Comparison of ENCODE assay signal across 10 cellular contexts in the genomic region with DNA sequence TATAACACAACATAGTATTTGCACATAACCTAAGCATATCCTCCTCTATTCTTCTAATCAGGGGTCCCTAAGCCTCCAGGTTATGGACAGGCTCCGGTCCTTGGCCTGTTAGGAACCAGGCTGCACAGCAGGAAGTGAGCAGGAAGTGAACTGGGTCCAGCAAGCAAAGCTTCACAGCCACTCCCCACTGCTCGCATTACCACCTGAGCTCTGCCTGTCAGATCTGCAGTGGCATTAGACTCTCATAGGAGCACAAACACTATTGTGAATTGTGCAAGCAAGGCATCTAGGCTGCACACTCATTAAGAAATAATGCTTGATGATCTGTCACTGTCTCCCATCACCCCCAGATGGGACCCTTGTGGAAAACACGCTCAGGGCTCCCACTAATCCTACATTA. TPM values are rescaled to one million over a fixed set of nuclear protein-coding genes. Genes with fewer than 3 reads are reported as not detected.
A peak's percentile ranks its signal among the peaks of the same experiment; 100 is the strongest.
DNase-seq lines count a peak whose midpoint lies in the region; ATAC-seq, FAIRE-seq and TF ChIP-seq lines count a peak whose summit lies in the region.
"Had no signal": no experiment of that assay in that cellular context is flagged by ENCODE, and none has a peak within 500 bp of the region (broad histone marks: within the 10 kb centered on the region; RNA-seq: fewer than 3 reads in every experiment).

No MANE protein-coding gene starts in this region.

- TF ChIP-seq RAD21 in K562 (CRISPR knock-in tag; conservative IDR thresholded peaks at IDR 0.05 in 1 of 2, IDR thresholded peaks at IDR 0.05 in 1 of 2), result no peak

- 34% methylated on average over 3 of the region's 3 CpGs for WGBS in K562 (ENCODE audit: insufficient coverage, low coverage, missing lambda C conversion rate)

- no peaks in the 10 kb centered on the region for H3K9me3 ChIP-seq in K562 (replicated peaks; ENCODE audit: control insufficient read depth, insufficient read depth, low read depth, low read length)
- H3K9me3 ChIP-seq: ovary, thyroid gland had no signal

- no peak overlapping the region for H3K4me2 ChIP-seq in K562 (ENCODE audit: insufficient read depth, low read length)

- H3K27me3 ChIP-seq in K562 (ENCODE audit: control insufficient read depth in 2 of 2, insufficient read depth in 2 of 2, low read length in 2 of 2), result no peaks in the 10 kb centered on the region
- H3K27me3 ChIP-seq: ovary, thyroid gland had no signal

- no peak for TF ChIP-seq POLR2A in K562 (conservative IDR thresholded peaks at IDR 0.05)

- H4K20me1 ChIP-seq in K562 (replicated peaks; ENCODE audit: control insufficient read depth, insufficient read depth, low read length), result peaks cover 35% of the 10 kb centered on the region

- no peak overlapping the region for H2AFZ ChIP-seq in K562 (ENCODE audit: low read depth, low read length)

- peaks cover 20% of the 10 kb centered on the region for H3K36me3 Mint-ChIP-seq in activated CD4-positive, alpha-beta memory T cell treated with anti-CD3 and anti-CD28 coated beads, Interleukin-2, amount 10 ng/mL, durations not matched to agents 7 days and 5 days (ENCODE audit: low read depth)
- peaks cover 8% of the 10 kb centered on the region for H3K36me3 Mint-ChIP-seq in activated CD4-positive, alpha-beta memory T cell treated with anti-CD3 and anti-CD28 coated beads for 36 hours

- H3K9ac ChIP-seq in K562 (ENCODE audit: insufficient read depth in 1 of 2, low read depth in 2 of 2, low read length in 2 of 2), result no peak overlapping the region

- peaks cover 81% of the 10 kb centered on the region for H3K4me1 Mint-ChIP-seq in activated CD4-positive, alpha-beta memory T cell treated with anti-CD3 and anti-CD28 coated beads, Interleukin-2, amount 10 ng/mL, durations not matched to agents 7 days and 5 days
- peaks cover 81% of the 10 kb centered on the region for H3K4me1 Mint-ChIP-seq in activated CD4-positive, alpha-beta memory T cell treated with anti-CD3 and anti-CD28 coated beads for 36 hours (ENCODE audit: low read depth)

- ATAC-seq in K562 (peak; percentile 62), sciatic nerve (peak; percentile 27)

- H3K4me3 ChIP-seq in K562, result no peak overlapping the region
- H3K4me3 ChIP-seq: ovary, thyroid gland had no signal

- H3K4me3 Mint-ChIP-seq in activated CD4-positive, alpha-beta memory T cell treated with anti-CD3 and anti-CD28 coated beads, Interleukin-2, amount 10 ng/mL, durations not matched to agents 7 days and 5 days, result no peak overlapping the region
- no peak overlapping the region for H3K4me3 Mint-ChIP-seq in activated CD4-positive, alpha-beta memory T cell treated with anti-CD3 and anti-CD28 coated beads for 36 hours

- intact Hi-C loops in activated CD4-positive, alpha-beta memory T cell treated with anti-CD3 and anti-CD28 coated beads for 36 hours (cut with micrococcal nuclease), result no loop called here
- intact Hi-C loops in K562 (cut with micrococcal nuclease), result no loop called here
- intact Hi-C loops in sciatic nerve (cut with DNase I), result no loop called here

- peak overlapping the region; percentile 36 for H3K27ac Mint-ChIP-seq in activated CD4-positive, alpha-beta memory T cell treated with anti-CD3 and anti-CD28 coated beads, Interleukin-2, amount 10 ng/mL, durations not matched to agents 7 days and 5 days
- H3K27ac Mint-ChIP-seq in activated CD4-positive, alpha-beta memory T cell treated with anti-CD3 and anti-CD28 coated beads for 36 hours, result no peak overlapping the region

- CTCF ChIA-PET in activated CD4-positive, alpha-beta memory T cell treated with anti-CD3 and anti-CD28 coated beads, Interleukin-2, amount 10 ng/mL, durations not matched to agents 7 days and 5 days (lab: Charles Lee), result interaction anchor here (0.6 to 1.1 kb wide), 2 partner anchors 11 to 111 kb away, joined by 3 read pairs; no protein-coding TSS in a partner anchor
- CTCF ChIA-PET in activated CD4-positive, alpha-beta memory T cell treated with anti-CD3 and anti-CD28 coated beads for 36 hours (lab: Charles Lee), result interaction anchor here (1.1 kb wide), 1 partner anchor 828 kb away, joined by 3 read pairs; no protein-coding TSS in a partner anchor
- CTCF ChIA-PET in K562 (lab: Yijun Ruan, JAX; ENCODE audit: low intra/inter-chr PET ratio), result no interaction called here

- no peak overlapping the region for H3K27ac ChIP-seq in K562 (ENCODE audit: extremely low read depth, low read depth, low read length)
- H3K27ac ChIP-seq: ovary, thyroid gland had no signal

- H3K79me2 ChIP-seq in K562 (ENCODE audit: control insufficient read depth, insufficient read depth, low read length), result peaks cover 99% of the 10 kb centered on the region

- peaks cover 3% of the 10 kb centered on the region for H3K9me1 ChIP-seq in K562 (ENCODE audit: control insufficient read depth, insufficient read depth, low read length)

- in situ Hi-C loops in K562 (cut with MboI), result no loop called here

- 0 out of 3 replicates have a peak, but pooled peaks cover 4% of the 10 kb centered on the region for H3K36me3 ChIP-seq in K562 (ENCODE audit: control insufficient read depth, insufficient read depth, low read length)
- H3K36me3 ChIP-seq: ovary, thyroid gland had no signal

- no peaks in the 10 kb centered on the region for H3K27me3 Mint-ChIP-seq in activated CD4-positive, alpha-beta memory T cell treated with anti-CD3 and anti-CD28 coated beads, Interleukin-2, amount 10 ng/mL, durations not matched to agents 7 days and 5 days
- H3K27me3 Mint-ChIP-seq in activated CD4-positive, alpha-beta memory T cell treated with anti-CD3 and anti-CD28 coated beads for 36 hours, result no peaks in the 10 kb centered on the region

- TF ChIP-seq CTCF in K562 (IDR thresholded peaks at IDR 0.05 in 2 of 3, conservative IDR thresholded peaks at IDR 0.05 in 1 of 3; ENCODE audit: insufficient read depth in 2 of 3, low read depth in 1 of 3, low read length in 3 of 3), result no peak

- peaks cover 11 to 16% of the 10 kb centered on the region in 2 experiments; a peak in 3 of 5 replicates for H3K4me1 ChIP-seq in K562 (replicated peaks in 1 of 2; ENCODE audit: control insufficient read depth in 2 of 2, insufficient read depth in 2 of 2, low read length in 2 of 2)

- no peaks in the 10 kb centered on the region for H3K9me3 Mint-ChIP-seq in activated CD4-positive, alpha-beta memory T cell treated with anti-CD3 and anti-CD28 coated beads, Interleukin-2, amount 10 ng/mL, durations not matched to agents 7 days and 5 days
- H3K9me3 Mint-ChIP-seq in activated CD4-positive, alpha-beta memory T cell treated with anti-CD3 and anti-CD28 coated beads for 36 hours, result no peaks in the 10 kb centered on the region

- no peak for TF ChIP-seq EP300 in K562 (IDR thresholded peaks at IDR 0.05; ENCODE audit: low read length)

- DNase-seq in activated CD4-positive, alpha-beta memory T cell treated with anti-CD3 and anti-CD28 coated beads, Interleukin-2, amount 10 ng/mL, durations not matched to agents 7 days and 5 days, result peak; percentile 30
- DNase-seq in activated CD4-positive, alpha-beta memory T cell treated with anti-CD3 and anti-CD28 coated beads for 36 hours, result no peak
- peak; percentile 53 for DNase-seq in HT-29 (ENCODE audit: low spot score)
- DNase-seq in K562 (ENCODE audit: extremely low read depth in 1 of 4, low spot score in 3 of 4), result peak in 1 of 4 experiments; percentile 34
- no peak for DNase-seq in sciatic nerve (ENCODE audit: low spot score)
- no peak for DNase-seq in AG20443 (ENCODE audit: low spot score)
- DNase-seq in cerebellar nuclear complex (lab: John Stamatoyannopoulos, UW), result no peak
- no peak for DNase-seq in NK-92 (lab: John Stamatoyannopoulos, UW; ENCODE audit: unreplicated experiment)
- DNase-seq: ovary had no signal

- peak; percentile 71 for FAIRE-seq in K562 (lab: Jason Lieb, UNC)

- POLR2A ChIA-PET in activated CD4-positive, alpha-beta memory T cell treated with anti-CD3 and anti-CD28 coated beads, Interleukin-2, amount 10 ng/mL, durations not matched to agents 7 days and 5 days (lab: Charles Lee), result interaction anchor here (1.5 to 2.8 kb wide), 2 partner anchors 10 to 64 kb away, joined by 4 to 34 read pairs; partner anchors contain the start of genes MSL2 and PCCB
- POLR2A ChIA-PET in activated CD4-positive, alpha-beta memory T cell treated with anti-CD3 and anti-CD28 coated beads for 36 hours (lab: Charles Lee), result no interaction called here
- POLR2A ChIA-PET in K562 (lab: Yijun Ruan, JAX), result interaction anchor here (0.8 to 1.1 kb wide), 3 partner anchors 9 to 15 kb away, joined by 3 to 6 read pairs (median 6); partner anchors contain the start of gene MSL2

- BruUV-seq in K562 (replicated peaks; lab: Mats Ljungman, UMichigan), result no TSS peak

TF ChIP-seq in K562, 482 proteins besides CTCF, POLR2A, EP300 and RAD21 (continues in another document):
- TF ChIP-seq SRSF7 (optimal IDR thresholded peaks at IDR 0.05; ENCODE audit: low read depth, low read length), result no peak
- no peak for TF ChIP-seq ASH1L (IDR thresholded peaks at IDR 0.05; ENCODE audit: borderline replicate concordance, low read depth, partially characterized antibody)
- TF ChIP-seq BCL6 (CRISPR knock-in tag; IDR thresholded peaks at IDR 0.05), result no peak
- TF ChIP-seq NFE2 (IDR thresholded peaks at IDR 0.05; ENCODE audit: low read depth), result no peak
- TF ChIP-seq ZZZ3 (IDR thresholded peaks at IDR 0.05), result no peak

RNA-seq across cellular contexts. Expression of gene MSL2, which starts 9.8 kb away (rescaled TPM):
- 10 to 100 TPM; 57.4 to 63.9 TPM for total RNA-seq in activated CD4-positive, alpha-beta memory T cell treated with anti-CD3 and anti-CD28 coated beads, Interleukin-2, amount 10 ng/mL, durations not matched to agents 7 days and 5 days
- total RNA-seq in activated CD4-positive, alpha-beta memory T cell treated with anti-CD3 and anti-CD28 coated beads for 36 hours, result 10 to 100 TPM; 37.2 to 38.5 TPM
- total RNA-seq in HT-29 (2014; rRNA removed; shearing (Covaris generic)), result 7.7 and 8.2 TPM in 2 replicates
- 13.8 and 29.6 TPM in 2 replicates for total RNA-seq in K562 (2011; cell fraction: chromatin; rRNA removed; ENCODE audit: low replicate concordance)
- 8.7 and 10.1 TPM in 2 replicates for total RNA-seq in K562 (2011; cell fraction: nucleolus; rRNA removed)
- total RNA-seq in K562 (2011; cell fraction: nucleoplasm; rRNA removed), result 15.4 and 17.9 TPM in 2 replicates
- total RNA-seq in K562 (2014; rRNA removed) (5.9 and 6.0 TPM in 2 replicates), K562 (2014; rRNA removed; fragmentation: Illumina TruSeq; extraction: Trizol) (11.3 and 11.6 TPM in 2 replicates), K562 (2015; rRNA removed; fragmentation: Illumina TruSeq; extraction: Trizol) (11.1 and 12.6 TPM in 2 replicates), K562 (2021) (19.9 TPM in 2 replicates), sciatic nerve (39.1 TPM)
- polyA plus RNA-seq in K562 (2011; rRNA removed) (8.3 and 9.1 TPM in 2 replicates), K562 (2014; fragmentation: Illumina TruSeq; extraction: Trizol) (13.5 and 14.1 TPM in 2 replicates), K562 (2014; fragmentation: Nextera tagmentation; extraction: Ambion mirVana) (1 to 10 TPM; 1.9 to 2.2 TPM), K562 (2014; rRNA removed) (6.1 and 6.5 TPM in 2 replicates)
- 2.5 and 6.9 TPM in 2 replicates for polyA plus RNA-seq in K562 (2011; cell fraction: cytosol; rRNA removed)
- polyA plus RNA-seq in K562 (2011; cell fraction: nucleus; rRNA removed), result 5.2 and 5.8 TPM in 2 replicates
- 10.3 and 11.0 TPM in 2 replicates for polyA plus RNA-seq in K562 (2012)
- 31.5 and 33.7 TPM in 2 replicates for polyA minus RNA-seq in K562 (2011; rRNA and poly(A)+ RNA removed)
- polyA minus RNA-seq in K562 (2011; cell fraction: cytosol; rRNA and poly(A)+ RNA removed), result 8.0 and 12.7 TPM in 2 replicates
- 6.3 and 11.6 TPM in 2 replicates for polyA minus RNA-seq in K562 (2011; cell fraction: nucleus; rRNA and poly(A)+ RNA removed)

Comparison
In these comparisons a context has a peak if more than half of its experiments do, and no peak if none do; other contexts are left out.
1. DNase-seq: peak in activated CD4-positive, alpha-beta memory T cell treated with anti-CD3 and anti-CD28 coated beads, Interleukin-2, amount 10 ng/mL, durations not matched to agents 7 days and 5 days (single experiment) and HT-29 (single experiment); none in activated CD4-positive, alpha-beta memory T cell treated with anti-CD3 and anti-CD28 coated beads for 36 hours (single experiment), sciatic nerve (single experiment), AG20443 (single experiment), cerebellar nuclear complex (0 of 2) and NK-92 (single experiment).